Comparison of ENCODE assay signal across 10 cellular contexts in the genomic region with DNA sequence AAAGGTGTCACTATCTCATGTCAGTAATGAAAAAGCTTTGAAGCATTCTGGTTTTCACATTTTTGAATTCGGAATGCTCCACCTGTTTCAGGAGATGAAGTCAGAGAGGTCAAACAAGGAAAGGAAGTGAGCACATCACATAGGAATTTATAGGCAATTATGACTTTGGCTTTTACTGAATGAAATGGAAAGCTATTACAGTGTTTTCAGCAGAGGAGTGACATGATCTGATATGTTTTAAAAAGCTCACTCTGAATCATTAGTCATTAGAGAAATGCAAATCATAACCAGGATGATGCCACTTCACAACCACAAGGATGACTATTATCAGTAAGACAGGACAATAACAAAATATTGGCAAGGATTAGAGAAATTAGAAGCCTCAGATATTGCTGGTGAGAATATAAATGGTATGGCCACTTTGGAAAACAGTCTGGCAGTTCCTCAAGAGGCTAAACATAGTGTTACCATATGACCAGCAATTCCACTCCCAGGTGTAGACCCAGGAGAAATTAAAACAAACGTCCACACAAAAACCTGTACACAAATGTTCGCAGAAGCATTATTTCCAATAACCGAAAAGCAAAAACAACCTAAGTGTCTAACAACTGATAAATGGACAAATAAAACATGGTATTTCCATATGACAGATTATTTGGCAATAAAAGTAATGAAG. TPM values are rescaled to one million over a fixed set of nuclear protein-coding genes. Genes with fewer than 3 reads are reported as not detected.
A peak's percentile ranks its signal among the peaks of the same experiment; 100 is the strongest.
DNase-seq lines count a peak whose midpoint lies in the region; ATAC-seq and TF ChIP-seq lines count a peak whose summit lies in the region.
"Had no signal": no experiment of that assay in that cellular context is flagged by ENCODE, and none has a peak within 500 bp of the region (broad histone marks: within the 10 kb centered on the region; RNA-seq: fewer than 3 reads in every experiment).

No MANE protein-coding gene starts in this region.

- no peak for TF ChIP-seq POLR2A in prostate gland (IDR thresholded peaks at IDR 0.05)

- H3K27me3 ChIP-seq in prostate gland (replicated peaks; ENCODE audit: insufficient read depth): no peaks in the 10 kb centered on the region

- no peak for TF ChIP-seq CTCF in prostate gland (IDR thresholded peaks at IDR 0.05)

- no peaks in the 10 kb centered on the region for H3K36me3 ChIP-seq in prostate gland

- H3K27ac ChIP-seq in prostate gland: no peak overlapping the region

- intact Hi-C loops in prostate gland (cut with DNase I): no loop called here

- no peaks in the 10 kb centered on the region for H3K9me3 ChIP-seq in prostate gland

- DNase-seq in AG08395 (ENCODE audit: low spot score) (peak; percentile 11), T47D (ENCODE audit: low read depth in 1 of 2, low spot score in 1 of 2) (peak; percentile 28 to 55), mucosa of gallbladder (ENCODE audit: low spot score) (no peak), NK-92 (lab: John Stamatoyannopoulos, UW; ENCODE audit: unreplicated experiment) (no peak), prostate gland (ENCODE audit: low spot score) (no peak), epidermal melanocyte (ENCODE audit: insufficient read length, low spot score) (no peak)
- DNase-seq: activated naive CD4-positive, alpha-beta T cell; NCI-H2227 treated with DMSO at 0.1 percent for 48 hours had no signal

- H3K4me3 ChIP-seq in prostate gland: no peak overlapping the region

- ATAC-seq in GM18907 (IDR thresholded peaks at IDR 0.05; ENCODE audit: unreplicated experiment) (peak; percentile 67), HG03175 (IDR thresholded peaks at IDR 0.05; ENCODE audit: unreplicated experiment) (peak; percentile 68)

- in situ Hi-C loops in T47D (cut with HindIII; ENCODE audit: low pct_unique_long_range_greater_than_20kb, low sequenced_read_pairs): no loop called here

- H3K4me1 ChIP-seq in prostate gland (replicated peaks): no peaks in the 10 kb centered on the region

- WGBS in prostate gland: 78% methylated on average over 4 of the region's 4 CpGs

RNA-seq across cellular contexts. Expression of gene TAF1A, which starts 7.5 kb away (rescaled TPM):
- 7.5 TPM for total RNA-seq in mucosa of gallbladder
- 10 to 100 TPM in 1 of 2 donors, 1 to 10 TPM in 1; 8.5 to 12.6 TPM for total RNA-seq in prostate gland

RNA-seq across cellular contexts. Expression of gene HHIPL2, which starts 34.3 kb away (rescaled TPM):
- total RNA-seq in mucosa of gallbladder (2.0 TPM), prostate gland (1 to 10 TPM in 1 of 2 donors, not detected in 1; 2.3 TPM)

RNA-seq across cellular contexts. Expression of gene MIA3, which starts 35.7 kb away (rescaled TPM):
- total RNA-seq in mucosa of gallbladder: 78.6 TPM
- 10 to 100 TPM; 64.3 to 74.9 TPM for total RNA-seq in prostate gland

Comparison
In these comparisons a context has a peak if more than half of its experiments do, and no peak if none do; other contexts are left out.
1. DNase-seq: peak in AG08395 (single experiment) and T47D (2 of 2); none in mucosa of gallbladder (single experiment), NK-92 (single experiment), prostate gland (single experiment) and epidermal melanocyte (single experiment).